ENCODE assay signal across 8 cellular contexts in the genomic region with DNA sequence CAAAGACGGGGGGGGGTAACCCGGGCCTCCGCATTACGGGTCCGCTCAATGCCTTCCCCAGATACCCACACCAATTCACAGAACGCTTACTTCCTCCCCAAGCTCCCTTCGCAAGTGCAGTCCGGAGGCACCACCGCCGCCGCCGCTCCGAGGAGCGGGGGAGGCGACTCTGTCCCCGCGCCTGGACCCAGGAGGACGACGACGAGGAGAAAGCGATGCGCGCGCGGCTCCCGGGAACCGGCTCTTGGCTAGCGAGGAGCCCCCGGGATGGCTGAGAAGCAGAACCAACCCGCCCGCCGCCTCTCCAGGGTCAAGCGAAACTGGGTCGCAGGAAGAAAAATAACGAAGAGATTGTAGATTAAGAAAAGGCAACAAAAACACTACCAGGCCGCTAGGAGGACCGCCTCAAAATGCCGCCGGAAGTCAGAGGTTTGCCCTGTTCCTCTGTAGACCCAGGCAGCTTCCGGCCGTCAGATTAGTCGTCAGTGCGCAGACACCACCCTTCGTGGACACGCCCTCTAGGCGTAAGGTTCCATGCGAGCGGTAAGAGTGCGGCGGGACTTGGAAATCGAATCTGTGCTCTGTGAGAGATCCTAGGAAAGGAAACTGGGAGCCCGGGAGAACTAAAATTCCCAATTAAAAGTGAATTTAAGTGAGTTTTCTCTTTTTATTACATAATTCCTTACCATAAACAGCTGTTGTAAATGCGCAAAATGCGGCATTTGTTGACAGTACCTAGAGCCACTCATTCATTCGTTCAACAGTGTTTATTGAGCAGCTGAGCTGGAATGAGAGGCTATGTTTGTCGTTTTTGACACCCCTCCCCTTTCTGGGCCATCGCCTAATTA. TPM values are rescaled to one million over a fixed set of nuclear protein-coding genes. Genes with fewer than 3 reads are reported as not detected.
DNase-seq lines count a peak whose midpoint lies in the region; ATAC-seq and TF ChIP-seq lines count a peak whose summit lies in the region.

A gene with protein sequence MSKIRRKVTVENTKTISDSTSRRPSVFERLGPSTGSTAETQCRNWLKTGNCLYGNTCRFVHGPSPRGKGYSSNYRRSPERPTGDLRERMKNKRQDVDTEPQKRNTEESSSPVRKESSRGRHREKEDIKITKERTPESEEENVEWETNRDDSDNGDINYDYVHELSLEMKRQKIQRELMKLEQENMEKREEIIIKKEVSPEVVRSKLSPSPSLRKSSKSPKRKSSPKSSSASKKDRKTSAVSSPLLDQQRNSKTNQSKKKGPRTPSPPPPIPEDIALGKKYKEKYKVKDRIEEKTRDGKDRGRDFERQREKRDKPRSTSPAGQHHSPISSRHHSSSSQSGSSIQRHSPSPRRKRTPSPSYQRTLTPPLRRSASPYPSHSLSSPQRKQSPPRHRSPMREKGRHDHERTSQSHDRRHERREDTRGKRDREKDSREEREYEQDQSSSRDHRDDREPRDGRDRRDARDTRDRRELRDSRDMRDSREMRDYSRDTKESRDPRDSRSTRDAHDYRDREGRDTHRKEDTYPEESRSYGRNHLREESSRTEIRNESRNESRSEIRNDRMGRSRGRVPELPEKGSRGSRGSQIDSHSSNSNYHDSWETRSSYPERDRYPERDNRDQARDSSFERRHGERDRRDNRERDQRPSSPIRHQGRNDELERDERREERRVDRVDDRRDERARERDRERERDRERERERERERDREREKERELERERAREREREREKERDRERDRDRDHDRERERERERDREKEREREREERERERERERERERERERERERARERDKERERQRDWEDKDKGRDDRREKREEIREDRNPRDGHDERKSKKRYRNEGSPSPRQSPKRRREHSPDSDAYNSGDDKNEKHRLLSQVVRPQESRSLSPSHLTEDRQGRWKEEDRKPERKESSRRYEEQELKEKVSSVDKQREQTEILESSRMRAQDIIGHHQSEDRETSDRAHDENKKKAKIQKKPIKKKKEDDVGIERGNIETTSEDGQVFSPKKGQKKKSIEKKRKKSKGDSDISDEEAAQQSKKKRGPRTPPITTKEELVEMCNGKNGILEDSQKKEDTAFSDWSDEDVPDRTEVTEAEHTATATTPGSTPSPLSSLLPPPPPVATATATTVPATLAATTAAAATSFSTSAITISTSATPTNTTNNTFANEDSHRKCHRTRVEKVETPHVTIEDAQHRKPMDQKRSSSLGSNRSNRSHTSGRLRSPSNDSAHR (N-terminal part only) (minus strand): TSS at position 433 of the 848 bp plus-strand sequence. CDS start 7,239 bp downstream, outside the sequence.

- peak within 1 kb of the TSS; percentile 94 for H3K4me3 ChIP-seq in coronary artery

- peak within 1 kb of the TSS; percentile 80 for H3K27ac ChIP-seq in C4-2B
- H3K27ac ChIP-seq in coronary artery = peak within 1 kb of the TSS; percentile 95 to 98

- no peaks in the 10 kb centered on the region for H3K9me3 Mint-ChIP-seq in activated CD4-positive, alpha-beta T cell treated with anti-CD3 and anti-CD28 coated beads, Interleukin-2, amount 10 ng/mL, durations not matched to agents 7 days and 5 days

- POLR2A ChIA-PET in activated CD4-positive, alpha-beta T cell treated with anti-CD3 and anti-CD28 coated beads, Interleukin-2, amount 10 ng/mL, durations not matched to agents 7 days and 5 days (lab: Charles Lee) = no interaction called here

- CTCF ChIA-PET in activated CD4-positive, alpha-beta T cell treated with anti-CD3 and anti-CD28 coated beads, Interleukin-2, amount 10 ng/mL, durations not matched to agents 7 days and 5 days (lab: Charles Lee) = interaction anchor here (0.8 to 1.3 kb wide), 3 partner anchors 11 to 273 kb away, joined by 4 to 6 read pairs (median 5); no protein-coding TSS in a partner anchor

- ATAC-seq in GM19328 (IDR thresholded peaks at IDR 0.05; ENCODE audit: unreplicated experiment) (peak; percentile 100), HG03520 (IDR thresholded peaks at IDR 0.05; ENCODE audit: unreplicated experiment) (peak; percentile 98)

- TF ChIP-seq CTCF in C4-2B (conservative IDR thresholded peaks at IDR 0.05) = peak; percentile 27
- no peak for TF ChIP-seq CTCF in coronary artery (IDR thresholded peaks at IDR 0.05)

- peak within 1 kb of the TSS; percentile 92 for H3K4me3 Mint-ChIP-seq in activated CD4-positive, alpha-beta T cell treated with anti-CD3 and anti-CD28 coated beads, Interleukin-2, amount 10 ng/mL, durations not matched to agents 7 days and 5 days

- DNase-seq in NCI-H69 (lab: John Stamatoyannopoulos, UW) (peak; percentile 94), coronary artery (ENCODE audit: low spot score) (peak; percentile 93), left kidney (ENCODE audit: low read depth, low spot score) (peak; percentile 99)
- peak; percentile 97 for DNase-seq in activated CD4-positive, alpha-beta T cell treated with anti-CD3 and anti-CD28 coated beads, Interleukin-2, amount 10 ng/mL, durations not matched to agents 7 days and 5 days
- DNase-seq in stimulated activated CD4-positive, alpha-beta T cell treated with anti-CD3 and anti-CD28 coated beads, Interleukin-2, amount 100 ng/mL, for 24 hours = peak; percentile 90 to 92

- peaks cover 6% of the 10 kb centered on the region for H3K27me3 Mint-ChIP-seq in activated CD4-positive, alpha-beta T cell treated with anti-CD3 and anti-CD28 coated beads, Interleukin-2, amount 10 ng/mL, durations not matched to agents 7 days and 5 days

- peak within 1 kb of the TSS; percentile 96 for H3K27ac Mint-ChIP-seq in activated CD4-positive, alpha-beta T cell treated with anti-CD3 and anti-CD28 coated beads, Interleukin-2, amount 10 ng/mL, durations not matched to agents 7 days and 5 days

- H3K4me1 Mint-ChIP-seq in activated CD4-positive, alpha-beta T cell treated with anti-CD3 and anti-CD28 coated beads, Interleukin-2, amount 10 ng/mL, durations not matched to agents 7 days and 5 days = peaks cover 39% of the 10 kb centered on the region

- H3K36me3 Mint-ChIP-seq in activated CD4-positive, alpha-beta T cell treated with anti-CD3 and anti-CD28 coated beads, Interleukin-2, amount 10 ng/mL, durations not matched to agents 7 days and 5 days (ENCODE audit: low read depth) = peaks cover 2% of the 10 kb centered on the region

RNA-seq across cellular contexts. Expression of the gene that starts here (rescaled TPM):
- total RNA-seq in activated CD4-positive, alpha-beta T cell treated with anti-CD3 and anti-CD28 coated beads, Interleukin-2, amount 10 ng/mL, durations not matched to agents 7 days and 5 days = 10 to 100 TPM; 38.0 to 50.0 TPM

Comparison
In these comparisons a context has a peak if more than half of its experiments do, and no peak if none do; other contexts are left out.
1. Peak in every context shown above with its lines: DNase-seq, ATAC-seq, H3K4me3 ChIP-seq and H3K27ac ChIP-seq.